Comparison of ENCODE assay signal across 3 cellular contexts in the genomic region with DNA sequence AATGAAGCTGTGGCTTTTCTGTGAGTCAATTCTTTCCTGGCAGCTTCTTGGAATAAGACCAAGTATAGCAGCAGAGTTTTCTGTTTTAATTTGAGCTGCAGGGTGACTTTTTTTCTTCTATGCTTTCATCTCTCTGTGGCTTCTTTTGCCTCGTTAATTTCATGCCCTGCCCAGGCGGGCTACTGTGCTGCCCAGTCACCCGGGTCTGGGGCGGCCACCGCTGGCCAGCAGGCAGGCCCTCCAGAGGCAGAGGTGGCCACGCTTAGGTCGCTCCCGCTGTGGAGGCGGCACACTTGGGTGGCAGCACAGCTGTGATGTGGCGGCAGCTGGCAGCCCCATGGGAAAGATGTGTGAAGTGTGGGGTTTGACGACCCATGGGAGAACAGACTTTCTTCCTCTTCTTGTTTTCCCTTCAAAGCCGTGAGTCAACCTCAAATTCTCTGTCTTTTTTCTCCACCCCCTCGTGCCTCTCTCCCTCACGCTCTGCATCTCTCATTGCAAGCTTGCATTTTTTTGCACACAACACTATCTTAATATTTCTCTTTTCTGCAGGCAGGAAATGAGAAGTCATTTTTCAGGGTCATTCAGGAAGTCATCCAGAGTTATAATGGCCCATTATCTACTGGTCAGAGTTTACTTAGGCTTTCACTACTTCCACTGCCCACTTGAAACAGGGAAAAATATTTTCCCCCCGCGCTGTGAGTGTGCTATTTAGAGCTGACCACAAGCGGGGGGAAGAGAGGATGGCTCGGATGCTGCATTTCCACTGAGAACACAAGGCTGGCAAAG.
TF ChIP-seq lines count a peak whose summit lies in the region.

No MANE protein-coding gene starts in this region.

TF ChIP-seq in Ishikawa, 13 proteins besides CTCF, POLR2A, EP300 and RAD21 (continued from another document):
- TF ChIP-seq, protein P1, sequence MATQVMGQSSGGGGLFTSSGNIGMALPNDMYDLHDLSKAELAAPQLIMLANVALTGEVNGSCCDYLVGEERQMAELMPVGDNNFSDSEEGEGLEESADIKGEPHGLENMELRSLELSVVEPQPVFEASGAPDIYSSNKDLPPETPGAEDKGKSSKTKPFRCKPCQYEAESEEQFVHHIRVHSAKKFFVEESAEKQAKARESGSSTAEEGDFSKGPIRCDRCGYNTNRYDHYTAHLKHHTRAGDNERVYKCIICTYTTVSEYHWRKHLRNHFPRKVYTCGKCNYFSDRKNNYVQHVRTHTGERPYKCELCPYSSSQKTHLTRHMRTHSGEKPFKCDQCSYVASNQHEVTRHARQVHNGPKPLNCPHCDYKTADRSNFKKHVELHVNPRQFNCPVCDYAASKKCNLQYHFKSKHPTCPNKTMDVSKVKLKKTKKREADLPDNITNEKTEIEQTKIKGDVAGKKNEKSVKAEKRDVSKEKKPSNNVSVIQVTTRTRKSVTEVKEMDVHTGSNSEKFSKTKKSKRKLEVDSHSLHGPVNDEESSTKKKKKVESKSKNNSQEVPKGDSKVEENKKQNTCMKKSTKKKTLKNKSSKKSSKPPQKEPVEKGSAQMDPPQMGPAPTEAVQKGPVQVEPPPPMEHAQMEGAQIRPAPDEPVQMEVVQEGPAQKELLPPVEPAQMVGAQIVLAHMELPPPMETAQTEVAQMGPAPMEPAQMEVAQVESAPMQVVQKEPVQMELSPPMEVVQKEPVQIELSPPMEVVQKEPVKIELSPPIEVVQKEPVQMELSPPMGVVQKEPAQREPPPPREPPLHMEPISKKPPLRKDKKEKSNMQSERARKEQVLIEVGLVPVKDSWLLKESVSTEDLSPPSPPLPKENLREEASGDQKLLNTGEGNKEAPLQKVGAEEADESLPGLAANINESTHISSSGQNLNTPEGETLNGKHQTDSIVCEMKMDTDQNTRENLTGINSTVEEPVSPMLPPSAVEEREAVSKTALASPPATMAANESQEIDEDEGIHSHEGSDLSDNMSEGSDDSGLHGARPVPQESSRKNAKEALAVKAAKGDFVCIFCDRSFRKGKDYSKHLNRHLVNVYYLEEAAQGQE (IDR thresholded peaks at IDR 0.05; ENCODE audit: low read depth), result no peak
- TF ChIP-seq, protein P2, sequence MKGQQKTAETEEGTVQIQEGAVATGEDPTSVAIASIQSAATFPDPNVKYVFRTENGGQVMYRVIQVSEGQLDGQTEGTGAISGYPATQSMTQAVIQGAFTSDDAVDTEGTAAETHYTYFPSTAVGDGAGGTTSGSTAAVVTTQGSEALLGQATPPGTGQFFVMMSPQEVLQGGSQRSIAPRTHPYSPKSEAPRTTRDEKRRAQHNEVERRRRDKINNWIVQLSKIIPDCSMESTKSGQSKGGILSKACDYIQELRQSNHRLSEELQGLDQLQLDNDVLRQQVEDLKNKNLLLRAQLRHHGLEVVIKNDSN (IDR thresholded peaks at IDR 0.05), result no peak; the same call in 1 of the 2 replicates
- TF ChIP-seq TAF1 (IDR thresholded peaks at IDR 0.05; ENCODE audit: low read depth) (no peak), FOXM1 (IDR thresholded peaks at IDR 0.05; ENCODE audit: borderline replicate concordance, low read depth) (peak; percentile 60; the same call in 1 of the 2 replicates), CREB1 (IDR thresholded peaks at IDR 0.05; ENCODE audit: low read depth) (no peak), TEAD4 (IDR thresholded peaks at IDR 0.05) (peak; percentile 65), ZBTB7A (IDR thresholded peaks at IDR 0.05; ENCODE audit: low read depth) (no peak), YY1 (IDR thresholded peaks at IDR 0.05; ENCODE audit: low read depth) (0 out of 2 replicates have a peak, but pooled peaks have one; percentile 16), EGR1 (IDR thresholded peaks at IDR 0.05) (no peak), CEBPB (IDR thresholded peaks at IDR 0.05) (no peak)
- TF ChIP-seq, protein P3, sequence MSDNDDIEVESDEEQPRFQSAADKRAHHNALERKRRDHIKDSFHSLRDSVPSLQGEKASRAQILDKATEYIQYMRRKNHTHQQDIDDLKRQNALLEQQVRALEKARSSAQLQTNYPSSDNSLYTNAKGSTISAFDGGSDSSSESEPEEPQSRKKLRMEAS (IDR thresholded peaks at IDR 0.05), result peak; percentile 76

TF ChIP-seq in K562, 482 proteins besides CTCF, POLR2A, EP300 and RAD21 (continued from another document):
- 0 out of 4 replicates have a peak, but pooled peaks of 1 of the 2 experiments have one; percentile 15 for TF ChIP-seq FOXA3 (CRISPR knock-in tag; conservative IDR thresholded peaks at IDR 0.05 in 1 of 2, IDR thresholded peaks at IDR 0.05 in 1 of 2)
TF ChIP-seq in K562: peak in this region for 4.

TF ChIP-seq in liver, 16 proteins besides CTCF, POLR2A, EP300 and RAD21 (continued from another document):
- TF ChIP-seq, protein P1 (IDR thresholded peaks at IDR 0.05), result no peak
- peak in 1 of 2 donors; percentile 36 for TF ChIP-seq RXRA (IDR thresholded peaks at IDR 0.05)
TF ChIP-seq in liver: peak in this region for 1.
